ENCODE assay signal across 8 cellular contexts in the genomic region with DNA sequence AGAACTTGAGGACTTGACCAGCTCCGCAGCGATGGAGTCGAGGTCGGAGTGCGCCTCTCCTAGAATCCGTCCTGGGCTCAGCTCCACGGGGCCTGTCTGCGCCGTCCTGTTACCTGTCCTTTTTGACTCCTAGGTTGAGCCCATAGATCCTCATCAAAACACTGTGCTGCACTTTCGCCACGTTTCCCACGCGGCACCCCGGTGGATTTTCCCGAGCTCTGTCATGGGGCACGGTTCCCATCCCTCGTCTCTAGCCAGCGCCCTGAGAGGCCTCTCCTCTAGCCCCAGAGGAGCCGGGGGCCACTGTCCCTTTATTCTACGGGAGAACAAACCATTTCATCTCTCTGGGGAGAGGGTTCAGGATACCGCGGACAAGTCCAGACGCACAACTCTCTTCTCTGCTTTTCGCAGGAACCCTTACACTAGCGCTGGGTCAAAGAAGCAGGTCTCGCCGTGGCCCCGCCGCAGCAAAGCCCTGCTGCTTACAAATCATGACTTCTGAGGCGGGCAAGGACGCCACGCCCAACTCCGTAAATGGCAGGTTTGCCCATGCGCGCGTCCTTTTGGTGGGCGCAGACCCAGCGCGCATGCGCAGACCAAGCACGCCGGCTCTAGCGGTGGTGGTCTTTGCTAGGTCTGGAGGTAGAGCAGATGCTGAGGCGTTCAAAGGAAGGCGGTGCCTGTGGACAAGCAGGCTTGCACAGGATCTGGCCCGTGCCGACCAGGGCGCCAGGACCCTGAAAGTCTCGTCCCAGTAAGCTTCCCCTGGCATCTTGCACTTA. TPM values are rescaled to one million over a fixed set of nuclear protein-coding genes. Genes with fewer than 3 reads are reported as not detected.
DNase-seq lines count a peak whose midpoint lies in the region; ATAC-seq and TF ChIP-seq lines count a peak whose summit lies in the region.

No MANE protein-coding gene starts in this region.

- H3K4me1 Mint-ChIP-seq in progenitor cell of endocrine pancreas (ENCODE audit: low read depth) = peaks cover 5% of the 10 kb centered on the region

- H3K36me3 Mint-ChIP-seq in progenitor cell of endocrine pancreas (ENCODE audit: insufficient read depth) = no peaks in the 10 kb centered on the region

- no peak for TF ChIP-seq CTCF in progenitor cell of endocrine pancreas (IDR thresholded peaks at IDR 0.05; ENCODE audit: unreplicated experiment)

- H3K9me3 Mint-ChIP-seq in progenitor cell of endocrine pancreas (ENCODE audit: low read depth) = peaks cover 5% of the 10 kb centered on the region

- no peaks in the 10 kb centered on the region for H3K27me3 Mint-ChIP-seq in progenitor cell of endocrine pancreas

- H3K4me3 Mint-ChIP-seq in progenitor cell of endocrine pancreas (ENCODE audit: low read depth) = no peak overlapping the region

- peak; percentile 92 for DNase-seq in DMS79 (lab: John Stamatoyannopoulos, UW)
- DNase-seq in LHCN-M2 (ENCODE audit: low read depth) = peak; percentile 82
- peak; percentile 20 to 79 (median 40) for DNase-seq in T-helper 2 cell
- peak in 57 of 58 donors; percentile 21 to 87 (median 68) for DNase-seq in anterior cingulate cortex (lab: John Stamatoyannopoulos, UW)
- DNase-seq in iPS-NIHi11 (ENCODE audit: low spot score) = peak; percentile 23
- peak; percentile 25 to 61 (median 46) for DNase-seq in stimulated activated CD4-positive, alpha-beta T cell treated with anti-CD3 and anti-CD28 coated beads, Interleukin-1b, Interleukin-23, amount 100 ng/mL, for 24 hours (ENCODE audit: low read depth in 4 of 4, low spot score in 1 of 4)
- DNase-seq in progenitor cell of endocrine pancreas (ENCODE audit: low spot score, unreplicated experiment) = no peak

- H3K27ac Mint-ChIP-seq in progenitor cell of endocrine pancreas = no peak overlapping the region

- peak; percentile 97 for ATAC-seq in GM21528 (IDR thresholded peaks at IDR 0.05; ENCODE audit: low FRiP score, unreplicated experiment)

RNA-seq across cellular contexts. Expression of a gene that starts 10.3 kb away (rescaled TPM):
- 1.5 and 3.6 TPM in 2 replicates for total RNA-seq in LHCN-M2 (2014; rRNA removed)
- polyA plus RNA-seq in LHCN-M2 (2012) = 0.69 TPM
- total RNA-seq in progenitor cell of endocrine pancreas = not detected in 2 replicates

RNA-seq across cellular contexts. Expression of a gene that starts 30.3 kb away (rescaled TPM):
- 43.9 and 71.4 TPM in 2 replicates for total RNA-seq in LHCN-M2 (2014; rRNA removed)
- polyA plus RNA-seq in LHCN-M2 (2012) = 31.4 TPM
- total RNA-seq in progenitor cell of endocrine pancreas = 45.8 and 49.5 TPM in 2 replicates
